ENCODE assay signal across 1 cellular context in the genomic region with DNA sequence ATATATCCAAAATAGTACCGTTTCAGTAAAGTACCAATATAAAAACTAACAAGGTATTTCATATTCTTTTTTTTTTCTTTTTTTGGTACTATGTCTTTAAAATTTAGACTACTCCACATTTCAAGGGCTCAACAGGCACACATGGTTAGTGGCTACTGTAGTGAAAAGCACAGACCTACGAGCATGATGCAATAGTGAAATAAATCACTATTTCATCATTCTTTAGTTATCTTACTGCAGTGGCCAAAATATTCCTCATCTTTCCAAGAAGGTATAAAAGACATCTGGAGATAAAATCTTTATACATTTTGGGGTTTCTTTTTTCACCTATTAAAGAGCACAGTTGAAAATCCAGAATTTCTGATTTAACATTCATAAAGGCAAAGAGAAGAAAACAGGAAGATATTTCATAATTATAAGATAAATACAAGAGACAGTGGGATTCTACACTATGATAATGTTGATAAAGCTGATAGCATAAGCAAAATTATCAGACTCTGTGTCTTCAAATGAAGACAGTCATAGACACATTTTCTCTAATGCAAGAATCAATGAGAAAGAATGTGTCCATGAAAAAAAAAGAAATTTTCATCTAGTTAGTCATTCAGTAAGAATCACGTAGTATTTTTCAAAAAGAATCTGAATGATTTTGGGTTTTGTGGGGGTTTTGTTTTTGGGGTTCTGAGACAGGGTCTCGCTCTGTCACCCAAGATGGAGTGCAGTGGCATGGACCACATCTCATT.
A peak's percentile ranks its signal among the peaks of the same experiment; 100 is the strongest.
TF ChIP-seq lines count a peak whose summit lies in the region.

No MANE protein-coding gene starts in this region.

TF ChIP-seq in K562, 482 proteins besides CTCF, POLR2A, EP300 and RAD21 (continued from another document):
- TF ChIP-seq, protein P1, sequence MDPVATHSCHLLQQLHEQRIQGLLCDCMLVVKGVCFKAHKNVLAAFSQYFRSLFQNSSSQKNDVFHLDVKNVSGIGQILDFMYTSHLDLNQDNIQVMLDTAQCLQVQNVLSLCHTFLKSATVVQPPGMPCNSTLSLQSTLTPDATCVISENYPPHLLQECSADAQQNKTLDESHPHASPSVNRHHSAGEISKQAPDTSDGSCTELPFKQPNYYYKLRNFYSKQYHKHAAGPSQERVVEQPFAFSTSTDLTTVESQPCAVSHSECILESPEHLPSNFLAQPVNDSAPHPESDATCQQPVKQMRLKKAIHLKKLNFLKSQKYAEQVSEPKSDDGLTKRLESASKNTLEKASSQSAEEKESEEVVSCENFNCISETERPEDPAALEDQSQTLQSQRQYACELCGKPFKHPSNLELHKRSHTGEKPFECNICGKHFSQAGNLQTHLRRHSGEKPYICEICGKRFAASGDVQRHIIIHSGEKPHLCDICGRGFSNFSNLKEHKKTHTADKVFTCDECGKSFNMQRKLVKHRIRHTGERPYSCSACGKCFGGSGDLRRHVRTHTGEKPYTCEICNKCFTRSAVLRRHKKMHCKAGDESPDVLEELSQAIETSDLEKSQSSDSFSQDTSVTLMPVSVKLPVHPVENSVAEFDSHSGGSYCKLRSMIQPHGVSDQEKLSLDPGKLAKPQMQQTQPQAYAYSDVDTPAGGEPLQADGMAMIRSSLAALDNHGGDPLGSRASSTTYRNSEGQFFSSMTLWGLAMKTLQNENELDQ (CRISPR knock-in tag; IDR thresholded peaks at IDR 0.05; ENCODE audit: borderline replicate concordance), result no peak
- TF ChIP-seq ZSCAN32 (CRISPR knock-in tag; IDR thresholded peaks at IDR 0.05) (peak; percentile 86), ZZZ3 (IDR thresholded peaks at IDR 0.05) (no peak), EP400 (IDR thresholded peaks at IDR 0.05) (peak; percentile 70), ARHGAP35 (IDR thresholded peaks at IDR 0.05; ENCODE audit: partially characterized antibody) (no peak), BRD4 (IDR thresholded peaks at IDR 0.05) (no peak), L3MBTL2 (IDR thresholded peaks at IDR 0.05) (peak; percentile 45; the same call in 1 of the 2 replicates), POLR2H (tag; IDR thresholded peaks at IDR 0.05; ENCODE audit: low read depth) (peak; percentile 72), ARID1B (IDR thresholded peaks at IDR 0.05) (peak; percentile 56; the same call in 1 of the 2 replicates), MED1 (CRISPR knock-in tag; IDR thresholded peaks at IDR 0.05; ENCODE audit: borderline replicate concordance) (no peak), PHB (CRISPR knock-in tag; IDR thresholded peaks at IDR 0.05) (no peak)
- TF ChIP-seq, protein P2, sequence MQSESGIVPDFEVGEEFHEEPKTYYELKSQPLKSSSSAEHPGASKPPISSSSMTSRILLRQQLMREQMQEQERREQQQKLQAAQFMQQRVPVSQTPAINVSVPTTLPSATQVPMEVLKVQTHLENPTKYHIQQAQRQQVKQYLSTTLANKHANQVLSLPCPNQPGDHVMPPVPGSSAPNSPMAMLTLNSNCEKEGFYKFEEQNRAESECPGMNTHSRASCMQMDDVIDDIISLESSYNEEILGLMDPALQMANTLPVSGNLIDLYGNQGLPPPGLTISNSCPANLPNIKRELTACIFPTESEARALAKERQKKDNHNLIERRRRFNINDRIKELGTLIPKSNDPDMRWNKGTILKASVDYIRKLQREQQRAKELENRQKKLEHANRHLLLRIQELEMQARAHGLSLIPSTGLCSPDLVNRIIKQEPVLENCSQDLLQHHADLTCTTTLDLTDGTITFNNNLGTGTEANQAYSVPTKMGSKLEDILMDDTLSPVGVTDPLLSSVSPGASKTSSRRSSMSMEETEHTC (IDR thresholded peaks at IDR 0.05), result no peak
- TF ChIP-seq, protein P3, sequence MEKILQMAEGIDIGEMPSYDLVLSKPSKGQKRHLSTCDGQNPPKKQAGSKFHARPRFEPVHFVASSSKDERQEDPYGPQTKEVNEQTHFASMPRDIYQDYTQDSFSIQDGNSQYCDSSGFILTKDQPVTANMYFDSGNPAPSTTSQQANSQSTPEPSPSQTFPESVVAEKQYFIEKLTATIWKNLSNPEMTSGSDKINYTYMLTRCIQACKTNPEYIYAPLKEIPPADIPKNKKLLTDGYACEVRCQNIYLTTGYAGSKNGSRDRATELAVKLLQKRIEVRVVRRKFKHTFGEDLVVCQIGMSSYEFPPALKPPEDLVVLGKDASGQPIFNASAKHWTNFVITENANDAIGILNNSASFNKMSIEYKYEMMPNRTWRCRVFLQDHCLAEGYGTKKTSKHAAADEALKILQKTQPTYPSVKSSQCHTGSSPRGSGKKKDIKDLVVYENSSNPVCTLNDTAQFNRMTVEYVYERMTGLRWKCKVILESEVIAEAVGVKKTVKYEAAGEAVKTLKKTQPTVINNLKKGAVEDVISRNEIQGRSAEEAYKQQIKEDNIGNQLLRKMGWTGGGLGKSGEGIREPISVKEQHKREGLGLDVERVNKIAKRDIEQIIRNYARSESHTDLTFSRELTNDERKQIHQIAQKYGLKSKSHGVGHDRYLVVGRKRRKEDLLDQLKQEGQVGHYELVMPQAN (IDR thresholded peaks at IDR 0.05; ENCODE audit: borderline replicate concordance), result no peak
- TF ChIP-seq, protein P4, sequence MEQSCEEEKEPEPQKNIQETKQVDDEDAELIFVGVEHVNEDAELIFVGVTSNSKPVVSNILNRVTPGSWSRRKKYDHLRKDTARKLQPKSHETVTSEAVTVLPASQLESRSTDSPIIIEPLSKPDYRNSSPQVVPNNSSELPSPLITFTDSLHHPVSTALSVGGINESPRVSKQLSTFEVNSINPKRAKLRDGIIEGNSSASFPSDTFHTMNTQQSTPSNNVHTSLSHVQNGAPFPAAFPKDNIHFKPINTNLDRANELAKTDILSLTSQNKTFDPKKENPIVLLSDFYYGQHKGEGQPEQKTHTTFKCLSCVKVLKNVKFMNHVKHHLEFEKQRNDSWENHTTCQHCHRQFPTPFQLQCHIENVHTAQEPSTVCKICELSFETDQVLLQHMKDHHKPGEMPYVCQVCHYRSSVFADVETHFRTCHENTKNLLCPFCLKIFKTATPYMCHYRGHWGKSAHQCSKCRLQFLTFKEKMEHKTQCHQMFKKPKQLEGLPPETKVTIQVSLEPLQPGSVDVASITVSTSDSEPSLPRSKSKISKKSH (CRISPR knock-in tag; IDR thresholded peaks at IDR 0.05), result no peak
